Comparison of ENCODE assay signal across 1 cellular context in the genomic region with DNA sequence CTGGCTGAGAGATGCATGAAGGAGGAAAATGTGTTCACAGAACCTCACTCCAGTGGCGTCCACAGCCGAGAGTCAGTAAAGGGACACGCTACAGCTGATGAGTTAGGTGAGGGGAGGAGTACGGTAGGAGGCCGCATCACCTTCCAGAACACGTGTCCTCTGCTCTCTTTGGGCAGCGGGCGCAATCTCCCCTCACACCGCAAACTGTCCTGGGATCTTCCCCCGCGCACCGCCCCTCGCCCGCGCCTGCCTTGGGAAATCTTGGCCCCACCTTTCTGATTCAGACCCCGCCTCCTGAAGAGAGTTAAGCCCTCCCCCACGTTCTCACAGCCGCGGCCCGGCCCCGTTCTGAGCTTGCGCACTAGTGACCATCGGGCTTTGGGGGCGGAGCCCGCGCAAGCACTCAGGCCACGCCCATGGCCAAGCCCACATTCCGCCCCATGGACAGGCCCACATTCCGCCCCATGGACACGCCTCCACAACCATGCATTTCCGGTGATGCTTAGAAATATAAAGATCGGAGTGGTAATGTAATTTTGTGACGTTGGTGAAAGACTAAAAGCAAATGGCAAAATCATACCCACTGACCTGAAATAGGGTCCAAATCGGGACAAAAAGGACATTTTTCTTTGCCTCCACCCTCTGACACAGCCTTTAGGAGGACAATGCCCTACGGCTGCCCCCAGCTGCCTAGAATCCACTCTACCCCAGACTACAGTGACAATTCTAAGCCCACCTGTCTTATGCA.
A peak's percentile ranks its signal among the peaks of the same experiment; 100 is the strongest.
TF ChIP-seq lines count a peak whose summit lies in the region.

No MANE protein-coding gene starts in this region.

TF ChIP-seq in K562, 482 proteins besides CTCF, POLR2A, EP300 and RAD21 (continues in another document):
- TF ChIP-seq, protein P1, sequence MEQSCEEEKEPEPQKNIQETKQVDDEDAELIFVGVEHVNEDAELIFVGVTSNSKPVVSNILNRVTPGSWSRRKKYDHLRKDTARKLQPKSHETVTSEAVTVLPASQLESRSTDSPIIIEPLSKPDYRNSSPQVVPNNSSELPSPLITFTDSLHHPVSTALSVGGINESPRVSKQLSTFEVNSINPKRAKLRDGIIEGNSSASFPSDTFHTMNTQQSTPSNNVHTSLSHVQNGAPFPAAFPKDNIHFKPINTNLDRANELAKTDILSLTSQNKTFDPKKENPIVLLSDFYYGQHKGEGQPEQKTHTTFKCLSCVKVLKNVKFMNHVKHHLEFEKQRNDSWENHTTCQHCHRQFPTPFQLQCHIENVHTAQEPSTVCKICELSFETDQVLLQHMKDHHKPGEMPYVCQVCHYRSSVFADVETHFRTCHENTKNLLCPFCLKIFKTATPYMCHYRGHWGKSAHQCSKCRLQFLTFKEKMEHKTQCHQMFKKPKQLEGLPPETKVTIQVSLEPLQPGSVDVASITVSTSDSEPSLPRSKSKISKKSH (CRISPR knock-in tag; IDR thresholded peaks at IDR 0.05), result no peak
- TF ChIP-seq SMAD4 (CRISPR knock-in tag; conservative IDR thresholded peaks at IDR 0.05) (no peak), DACH1 (IDR thresholded peaks at IDR 0.05; ENCODE audit: partially characterized antibody) (peak; percentile 2), HMGN3 (IDR thresholded peaks at IDR 0.05; ENCODE audit: borderline replicate concordance, extremely low read depth, insufficient read length, low read depth, low read length) (peak; percentile 60), PHTF2 (CRISPR knock-in tag; IDR thresholded peaks at IDR 0.05) (no peak), FOXK1 (CRISPR knock-in tag; IDR thresholded peaks at IDR 0.05; ENCODE audit: borderline replicate concordance) (no peak), ZNF408 (CRISPR knock-in tag; IDR thresholded peaks at IDR 0.05; ENCODE audit: low read depth) (no peak), ATF1 (CRISPR knock-in tag; IDR thresholded peaks at IDR 0.05) (no peak), ATF1 (tag; IDR thresholded peaks at IDR 0.05) (peak; percentile 65), LCOR (CRISPR knock-in tag; IDR thresholded peaks at IDR 0.05) (0 out of 2 replicates have a peak, but pooled peaks have one; percentile 47), CCAR2 (IDR thresholded peaks at IDR 0.05; ENCODE audit: low read depth, low read length) (no peak), EGR1 (conservative IDR thresholded peaks at IDR 0.05) (peak; percentile 37), GABPB1 (CRISPR knock-in tag; IDR thresholded peaks at IDR 0.05) (peak; percentile 77), DNMT1 (IDR thresholded peaks at IDR 0.05) (no peak), ETV1 (tag; conservative IDR thresholded peaks at IDR 0.05; ENCODE audit: low read depth) (peak; percentile 32; the same call in 1 of the 2 replicates), ZNF140 (CRISPR knock-in tag; IDR thresholded peaks at IDR 0.05) (no peak), HDAC1 (IDR thresholded peaks at IDR 0.05) (peak in 1 of 2 experiments; percentile 55; a peak in 1 of 4 replicates), TEAD4 (IDR thresholded peaks at IDR 0.05; ENCODE audit: low read length) (peak; percentile 72), TEAD4 (CRISPR knock-in tag; IDR thresholded peaks at IDR 0.05; ENCODE audit: borderline replicate concordance) (no peak), NCOA6 (IDR thresholded peaks at IDR 0.05) (no peak), RFX5 (IDR thresholded peaks at IDR 0.05; ENCODE audit: low read depth, low read length) (no peak), CHCHD3 (CRISPR knock-in tag; IDR thresholded peaks at IDR 0.05) (no peak), POLR2G (IDR thresholded peaks at IDR 0.05; ENCODE audit: low read depth, low read length) (peak; percentile 59), TAF9B (IDR thresholded peaks at IDR 0.05; ENCODE audit: partially characterized antibody) (no peak), CCNT2 (IDR thresholded peaks at IDR 0.05; ENCODE audit: borderline replicate concordance, extremely low read depth, insufficient read length, low read depth, low read length) (peak; percentile 59), CSDE1 (IDR thresholded peaks at IDR 0.05) (no peak), PHF8 (IDR thresholded peaks at IDR 0.05; ENCODE audit: borderline replicate concordance, low read length) (peak; percentile 20; the same call in 1 of the 2 replicates), TGIF2 (CRISPR knock-in tag; IDR thresholded peaks at IDR 0.05) (no peak), TEAD1 (CRISPR knock-in tag; IDR thresholded peaks at IDR 0.05) (peak in 1 of 2 experiments; percentile 99; a peak in 2 of 4 replicates), HLTF (IDR thresholded peaks at IDR 0.05) (no peak), ZNF785 (CRISPR knock-in tag; IDR thresholded peaks at IDR 0.05) (no peak), ZNF175 (CRISPR knock-in tag; IDR thresholded peaks at IDR 0.05; ENCODE audit: low read depth) (no peak), RBFOX2 (IDR thresholded peaks at IDR 0.05; ENCODE audit: low read depth, low read length) (peak; percentile 46), ZNF76 (CRISPR knock-in tag; IDR thresholded peaks at IDR 0.05; ENCODE audit: borderline replicate concordance) (no peak)
- TF ChIP-seq, protein P2, sequence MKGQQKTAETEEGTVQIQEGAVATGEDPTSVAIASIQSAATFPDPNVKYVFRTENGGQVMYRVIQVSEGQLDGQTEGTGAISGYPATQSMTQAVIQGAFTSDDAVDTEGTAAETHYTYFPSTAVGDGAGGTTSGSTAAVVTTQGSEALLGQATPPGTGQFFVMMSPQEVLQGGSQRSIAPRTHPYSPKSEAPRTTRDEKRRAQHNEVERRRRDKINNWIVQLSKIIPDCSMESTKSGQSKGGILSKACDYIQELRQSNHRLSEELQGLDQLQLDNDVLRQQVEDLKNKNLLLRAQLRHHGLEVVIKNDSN (CRISPR knock-in tag; IDR thresholded peaks at IDR 0.05), result peak; percentile 42; the same call in 1 of the 2 replicates
- TF ChIP-seq, protein P3, sequence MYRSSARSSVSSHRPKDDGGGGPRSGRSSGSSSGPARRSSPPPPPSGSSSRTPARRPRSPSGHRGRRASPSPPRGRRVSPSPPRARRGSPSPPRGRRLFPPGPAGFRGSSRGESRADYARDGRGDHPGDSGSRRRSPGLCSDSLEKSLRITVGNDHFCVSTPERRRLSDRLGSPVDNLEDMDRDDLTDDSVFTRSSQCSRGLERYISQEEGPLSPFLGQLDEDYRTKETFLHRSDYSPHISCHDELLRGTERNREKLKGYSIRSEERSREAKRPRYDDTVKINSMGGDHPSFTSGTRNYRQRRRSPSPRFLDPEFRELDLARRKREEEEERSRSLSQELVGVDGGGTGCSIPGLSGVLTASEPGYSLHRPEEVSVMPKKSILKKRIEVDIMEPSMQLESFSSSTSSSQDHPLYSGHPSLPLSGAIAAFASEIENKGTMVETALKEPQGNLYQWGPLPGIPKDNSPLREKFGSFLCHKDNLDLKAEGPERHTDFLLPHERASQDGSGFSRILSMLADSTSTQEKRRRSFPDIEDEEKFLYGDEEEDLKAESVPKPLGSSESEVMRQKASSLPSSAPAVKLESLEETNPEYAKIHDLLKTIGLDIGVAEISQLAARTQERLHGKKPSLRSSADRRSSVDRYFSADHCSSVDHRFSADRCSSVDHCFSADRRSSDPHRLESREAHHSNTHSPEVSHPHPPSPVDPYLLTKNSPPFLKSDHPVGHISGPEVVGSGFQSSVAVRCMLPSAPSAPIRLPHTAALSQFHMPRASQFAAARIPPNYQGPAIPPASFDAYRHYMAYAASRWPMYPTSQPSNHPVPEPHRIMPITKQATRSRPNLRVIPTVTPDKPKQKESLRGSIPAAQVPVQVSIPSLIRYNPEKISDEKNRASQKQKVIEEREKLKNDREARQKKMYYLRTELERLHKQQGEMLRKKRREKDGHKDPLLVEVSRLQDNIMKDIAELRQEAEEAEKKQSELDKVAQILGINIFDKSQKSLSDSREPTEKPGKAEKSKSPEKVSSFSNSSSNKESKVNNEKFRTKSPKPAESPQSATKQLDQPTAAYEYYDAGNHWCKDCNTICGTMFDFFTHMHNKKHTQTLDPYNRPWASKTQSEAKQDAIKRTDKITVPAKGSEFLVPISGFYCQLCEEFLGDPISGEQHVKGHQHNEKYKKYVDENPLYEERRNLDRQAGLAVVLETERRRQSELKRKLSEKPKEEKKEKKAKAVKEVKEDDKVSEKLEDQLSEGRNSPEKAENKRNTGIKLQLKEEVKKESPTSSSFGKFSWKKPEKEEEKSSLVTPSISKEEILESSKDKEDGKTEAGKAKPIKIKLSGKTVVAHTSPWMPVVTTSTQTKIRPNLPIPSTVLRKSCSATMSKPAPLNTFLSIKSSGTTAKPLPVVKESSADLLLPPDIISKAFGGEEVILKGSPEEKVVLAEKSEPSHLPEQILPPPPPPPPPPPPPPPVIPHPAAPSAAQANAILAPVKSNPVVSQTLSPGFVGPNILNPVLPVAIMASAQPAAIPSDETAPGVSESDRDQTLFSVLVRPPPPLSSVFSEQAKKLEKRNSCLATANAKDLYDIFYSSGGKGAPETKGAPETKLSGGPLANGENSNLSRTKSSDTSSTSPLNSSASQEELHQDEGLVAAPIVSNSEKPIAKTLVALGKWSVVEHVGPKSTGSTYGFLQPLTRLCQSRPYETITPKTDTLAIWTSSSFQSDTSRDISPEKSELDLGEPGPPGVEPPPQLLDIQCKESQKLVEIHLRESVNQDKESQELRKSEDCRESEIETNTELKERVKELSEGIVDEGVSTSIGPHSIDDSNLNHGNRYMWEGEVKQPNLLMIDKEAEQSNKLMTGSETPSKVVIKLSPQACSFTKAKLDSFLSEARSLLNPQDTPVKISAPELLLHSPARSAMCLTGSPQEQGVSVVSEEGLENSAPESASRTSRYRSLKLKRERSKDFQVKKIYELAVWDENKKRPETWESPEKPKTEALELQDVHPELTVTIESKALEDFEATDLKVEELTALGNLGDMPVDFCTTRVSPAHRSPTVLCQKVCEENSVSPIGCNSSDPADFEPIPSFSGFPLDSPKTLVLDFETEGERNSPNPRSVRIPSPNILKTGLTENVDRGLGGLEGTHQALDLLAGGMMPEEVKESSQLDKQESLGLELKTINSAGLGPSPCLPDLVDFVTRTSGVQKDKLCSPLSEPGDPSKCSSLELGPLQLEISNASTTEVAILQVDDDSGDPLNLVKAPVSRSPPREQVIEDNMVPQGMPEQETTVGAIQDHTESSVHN (IDR thresholded peaks at IDR 0.05; ENCODE audit: borderline replicate concordance in 1 of 2, low read depth in 1 of 2), result no peak
- TF ChIP-seq, protein P4, sequence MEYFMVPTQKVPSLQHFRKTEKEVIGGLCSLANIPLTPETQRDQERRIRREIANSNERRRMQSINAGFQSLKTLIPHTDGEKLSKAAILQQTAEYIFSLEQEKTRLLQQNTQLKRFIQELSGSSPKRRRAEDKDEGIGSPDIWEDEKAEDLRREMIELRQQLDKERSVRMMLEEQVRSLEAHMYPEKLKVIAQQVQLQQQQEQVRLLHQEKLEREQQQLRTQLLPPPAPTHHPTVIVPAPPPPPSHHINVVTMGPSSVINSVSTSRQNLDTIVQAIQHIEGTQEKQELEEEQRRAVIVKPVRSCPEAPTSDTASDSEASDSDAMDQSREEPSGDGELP (CRISPR knock-in tag; IDR thresholded peaks at IDR 0.05; ENCODE audit: borderline replicate concordance), result peak; percentile 84
- TF ChIP-seq, protein P5, sequence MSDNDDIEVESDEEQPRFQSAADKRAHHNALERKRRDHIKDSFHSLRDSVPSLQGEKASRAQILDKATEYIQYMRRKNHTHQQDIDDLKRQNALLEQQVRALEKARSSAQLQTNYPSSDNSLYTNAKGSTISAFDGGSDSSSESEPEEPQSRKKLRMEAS (CRISPR knock-in tag; IDR thresholded peaks at IDR 0.05), result peak; percentile 43; the same call in 1 of the 2 replicates
- TF ChIP-seq, protein P6, sequence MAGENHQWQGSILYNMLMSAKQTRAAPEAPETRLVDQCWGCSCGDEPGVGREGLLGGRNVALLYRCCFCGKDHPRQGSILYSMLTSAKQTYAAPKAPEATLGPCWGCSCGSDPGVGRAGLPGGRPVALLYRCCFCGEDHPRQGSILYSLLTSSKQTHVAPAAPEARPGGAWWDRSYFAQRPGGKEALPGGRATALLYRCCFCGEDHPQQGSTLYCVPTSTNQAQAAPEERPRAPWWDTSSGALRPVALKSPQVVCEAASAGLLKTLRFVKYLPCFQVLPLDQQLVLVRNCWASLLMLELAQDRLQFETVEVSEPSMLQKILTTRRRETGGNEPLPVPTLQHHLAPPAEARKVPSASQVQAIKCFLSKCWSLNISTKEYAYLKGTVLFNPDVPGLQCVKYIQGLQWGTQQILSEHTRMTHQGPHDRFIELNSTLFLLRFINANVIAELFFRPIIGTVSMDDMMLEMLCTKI (IDR thresholded peaks at IDR 0.05; ENCODE audit: partially characterized antibody), result no peak
- TF ChIP-seq, protein P7, sequence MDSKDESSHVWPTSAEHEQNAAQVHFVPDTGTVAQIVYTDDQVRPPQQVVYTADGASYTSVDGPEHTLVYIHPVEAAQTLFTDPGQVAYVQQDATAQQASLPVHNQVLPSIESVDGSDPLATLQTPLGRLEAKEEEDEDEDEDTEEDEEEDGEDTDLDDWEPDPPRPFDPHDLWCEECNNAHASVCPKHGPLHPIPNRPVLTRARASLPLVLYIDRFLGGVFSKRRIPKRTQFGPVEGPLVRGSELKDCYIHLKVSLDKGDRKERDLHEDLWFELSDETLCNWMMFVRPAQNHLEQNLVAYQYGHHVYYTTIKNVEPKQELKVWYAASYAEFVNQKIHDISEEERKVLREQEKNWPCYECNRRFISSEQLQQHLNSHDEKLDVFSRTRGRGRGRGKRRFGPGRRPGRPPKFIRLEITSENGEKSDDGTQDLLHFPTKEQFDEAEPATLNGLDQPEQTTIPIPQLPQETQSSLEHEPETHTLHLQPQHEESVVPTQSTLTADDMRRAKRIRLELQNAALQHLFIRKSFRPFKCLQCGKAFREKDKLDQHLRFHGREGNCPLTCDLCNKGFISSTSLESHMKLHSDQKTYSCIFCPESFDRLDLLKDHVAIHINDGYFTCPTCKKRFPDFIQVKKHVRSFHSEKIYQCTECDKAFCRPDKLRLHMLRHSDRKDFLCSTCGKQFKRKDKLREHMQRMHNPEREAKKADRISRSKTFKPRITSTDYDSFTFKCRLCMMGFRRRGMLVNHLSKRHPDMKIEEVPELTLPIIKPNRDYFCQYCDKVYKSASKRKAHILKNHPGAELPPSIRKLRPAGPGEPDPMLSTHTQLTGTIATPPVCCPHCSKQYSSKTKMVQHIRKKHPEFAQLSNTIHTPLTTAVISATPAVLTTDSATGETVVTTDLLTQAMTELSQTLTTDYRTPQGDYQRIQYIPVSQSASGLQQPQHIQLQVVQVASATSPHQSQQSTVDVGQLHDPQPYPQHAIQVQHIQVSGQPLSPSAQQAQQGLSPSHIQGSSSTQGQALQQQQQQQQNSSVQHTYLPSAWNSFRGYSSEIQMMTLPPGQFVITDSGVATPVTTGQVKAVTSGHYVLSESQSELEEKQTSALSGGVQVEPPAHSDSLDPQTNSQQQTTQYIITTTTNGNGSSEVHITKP (IDR thresholded peaks at IDR 0.05; ENCODE audit: partially characterized antibody), result peak; percentile 67
- TF ChIP-seq, protein P8, sequence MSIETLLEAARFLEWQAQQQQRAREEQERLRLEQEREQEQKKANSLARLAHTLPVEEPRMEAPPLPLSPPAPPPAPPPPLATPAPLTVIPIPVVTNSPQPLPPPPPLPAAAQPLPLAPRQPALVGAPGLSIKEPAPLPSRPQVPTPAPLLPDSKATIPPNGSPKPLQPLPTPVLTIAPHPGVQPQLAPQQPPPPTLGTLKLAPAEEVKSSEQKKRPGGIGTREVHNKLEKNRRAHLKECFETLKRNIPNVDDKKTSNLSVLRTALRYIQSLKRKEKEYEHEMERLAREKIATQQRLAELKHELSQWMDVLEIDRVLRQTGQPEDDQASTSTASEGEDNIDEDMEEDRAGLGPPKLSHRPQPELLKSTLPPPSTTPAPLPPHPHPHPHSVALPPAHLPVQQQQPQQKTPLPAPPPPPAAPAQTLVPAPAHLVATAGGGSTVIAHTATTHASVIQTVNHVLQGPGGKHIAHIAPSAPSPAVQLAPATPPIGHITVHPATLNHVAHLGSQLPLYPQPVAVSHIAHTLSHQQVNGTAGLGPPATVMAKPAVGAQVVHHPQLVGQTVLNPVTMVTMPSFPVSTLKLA (conservative IDR thresholded peaks at IDR 0.05), result peak; percentile 39 to 76; a peak in 3 of 4 replicates
